1 cellular context compared by ENCODE assay signal in genomic region chr19:51926784-51927741, GRCh38.
TF ChIP-seq lines count a peak whose summit lies in the region.

Gene ZNF613 (plus strand): TSS chr19:51927472. CDS start chr19:51936221, 8,749 bp downstream.

TF ChIP-seq in HCT116, 20 proteins besides CTCF, POLR2A, EP300 and RAD21 (continued from another document):
- TF ChIP-seq REST (IDR thresholded peaks at IDR 0.05; ENCODE audit: low read depth) (no peak), SIN3A (IDR thresholded peaks at IDR 0.05; ENCODE audit: low read depth) (no peak), MAX (IDR thresholded peaks at IDR 0.05) (peak; percentile 85), ELF1 (IDR thresholded peaks at IDR 0.05; ENCODE audit: borderline replicate concordance, low read depth) (peak; percentile 63), SP1 (IDR thresholded peaks at IDR 0.05; ENCODE audit: low read depth) (peak; percentile 56), EZH2 (IDR thresholded peaks at IDR 0.05) (no peak), EGR1 (IDR thresholded peaks at IDR 0.05; ENCODE audit: low read depth) (peak; percentile 76; the same call in 1 of the 2 replicates), CBX3 (IDR thresholded peaks at IDR 0.05; ENCODE audit: low read depth) (peak; percentile 56), FOSL1 (IDR thresholded peaks at IDR 0.05; ENCODE audit: low read depth) (peak; percentile 35; the same call in 1 of the 2 replicates), JUND (IDR thresholded peaks at IDR 0.05) (no peak), TCF7L2 (IDR thresholded peaks at IDR 0.05; ENCODE audit: borderline replicate concordance, extremely low read depth, insufficient read depth, insufficient read length) (no peak), ATF3 (IDR thresholded peaks at IDR 0.05) (no peak), ZNF274 (IDR thresholded peaks at IDR 0.05; ENCODE audit: low read depth, low read length) (no peak)
